In genomic region chr1:204503122-204503912, GRCh38 we compare ENCODE assay signal across 8 cellular contexts. TPM values are rescaled to one million over a fixed set of nuclear protein-coding genes. Genes with fewer than 3 reads are reported as not detected.
DNase-seq lines count a peak whose midpoint lies in the region; ATAC-seq, FAIRE-seq and TF ChIP-seq lines count a peak whose summit lies in the region.

No MANE protein-coding gene starts in this region.

- H3K4me1 ChIP-seq in kidney (ENCODE audit: control insufficient read depth in 1 of 2, insufficient read depth in 1 of 2, low read depth in 1 of 2, low read length in 2 of 2) (peaks cover 2 to 5% of the 10 kb centered on the region in 2 donors), tibial artery (peaks cover 0 to 15% (median 1%) of the 10 kb centered on the region in 4 donors)

- no peak for DNase-seq in CD14-positive monocyte (ENCODE audit: low spot score)
- no peak for DNase-seq in GM20000 (ENCODE audit: low spot score)
- DNase-seq in NCI-H345 (lab: John Stamatoyannopoulos, UW): peak; percentile 79
- DNase-seq in amniotic stem cell (lab: John Stamatoyannopoulos, UW): peak; percentile 43
- no peak for DNase-seq in kidney
- no peak for DNase-seq in tibial artery
- DNase-seq in ureter (ENCODE audit: low spot score): no peak

- no peaks in the 10 kb centered on the region for H3K36me3 Mint-ChIP-seq in CD14-positive monocyte

- no peak for ATAC-seq in HG03342 (IDR thresholded peaks at IDR 0.05; ENCODE audit: unreplicated experiment)

- no peaks in the 10 kb centered on the region for H3K27me3 ChIP-seq in tibial artery

- H3K4me1 Mint-ChIP-seq in CD14-positive monocyte: peaks cover 34% of the 10 kb centered on the region

- peak overlapping the region in 1 of 2 donors; percentile 9 for H3K9ac ChIP-seq in kidney (ENCODE audit: low read length in 2 of 2)

- H3K4me3 Mint-ChIP-seq in CD14-positive monocyte: no peak overlapping the region

- peaks cover 0 to 2% (median 0%) of the 10 kb centered on the region in 7 donors for H3K9me3 Mint-ChIP-seq in CD14-positive monocyte

- no peaks in the 10 kb centered on the region for H3K36me3 ChIP-seq in kidney (ENCODE audit: control insufficient read depth in 1 of 2, insufficient read depth in 2 of 2, low read length in 2 of 2)
- no peaks in the 10 kb centered on the region for H3K36me3 ChIP-seq in tibial artery

- H3K4me3 ChIP-seq in kidney (ENCODE audit: low read length in 2 of 2): peak overlapping the region in 1 of 2 donors; percentile 14
- no peak overlapping the region for H3K4me3 ChIP-seq in tibial artery

- H3K27ac Mint-ChIP-seq in CD14-positive monocyte: peak overlapping the region in 2 of 7 donors; percentile 11 to 14

- H3K27ac ChIP-seq in kidney (ENCODE audit: low read depth in 2 of 2, low read length in 2 of 2) (peak overlapping the region in 1 of 2 donors; percentile 58), tibial artery (no peak overlapping the region)

- FAIRE-seq in kidney (lab: Jason Lieb, UNC): peak; percentile 58

- peak; percentile 81 for TF ChIP-seq CTCF in CD14-positive monocyte (IDR thresholded peaks at IDR 0.05)
- peak; percentile 50 for TF ChIP-seq CTCF in GM20000 (IDR thresholded peaks at IDR 0.05; ENCODE audit: extremely low read depth, missing control alignments)
- TF ChIP-seq CTCF in kidney (IDR thresholded peaks at IDR 0.05; ENCODE audit: borderline replicate concordance, extremely low read depth, insufficient read depth): peak; percentile 81
- peak; percentile 72 to 86 for TF ChIP-seq CTCF in tibial artery (IDR thresholded peaks at IDR 0.05)

- no peaks in the 10 kb centered on the region for H3K9me3 ChIP-seq in kidney (ENCODE audit: control insufficient read depth in 1 of 2, low read length in 2 of 2)
- no peaks in the 10 kb centered on the region for H3K9me3 ChIP-seq in tibial artery

- intact Hi-C loops in CD14-positive monocyte (cut with micrococcal nuclease) (loop anchor here (1.0 to 5.0 kb wide), 2 partner anchors 56 to 57 kb away; no protein-coding TSS in a partner anchor), kidney (cut with DNase I) (loop anchor here (5.0 kb wide), 1 partner anchor 71 kb away; no protein-coding TSS in a partner anchor), tibial artery (cut with DNase I; ENCODE audit: low total_unique reads) (loop anchor here (5.0 kb wide), 2 partner anchors 56 to 71 kb away; no protein-coding TSS in a partner anchor)

- H3K27me3 Mint-ChIP-seq in CD14-positive monocyte (ENCODE audit: low read depth in 3 of 3): peaks cover 0 to 2% (median under 1%) of the 10 kb centered on the region in 3 donors

RNA-seq across cellular contexts. Expression of gene PIK3C2B, which starts 8.7 kb away (rescaled TPM):
- under 1 TPM in 1 of 2 donors, not detected in 1; 0.04 TPM for polyA plus RNA-seq in CD14-positive monocyte
- 36.4 TPM for total RNA-seq in kidney
- 2.5 TPM for polyA plus RNA-seq in kidney (ENCODE audit: insufficient read depth, low read depth, low replicate concordance)
- total RNA-seq in ureter: 146 TPM

RNA-seq across cellular contexts. Expression of gene MDM4, which starts 12.9 kb away (rescaled TPM):
- 10 to 100 TPM in 1 of 2 donors, 1 to 10 TPM in 1; 7.8 to 10.2 TPM for polyA plus RNA-seq in CD14-positive monocyte
- 87.9 TPM for total RNA-seq in kidney
- 6.3 TPM for polyA plus RNA-seq in kidney (ENCODE audit: insufficient read depth, low read depth, low replicate concordance)
- 145 TPM for total RNA-seq in ureter

Comparison
In these comparisons a context has a peak if more than half of its experiments do, and no peak if none do; other contexts are left out.
1. DNase-seq: peak in NCI-H345 (single experiment) and amniotic stem cell (single experiment); none in CD14-positive monocyte (single experiment), GM20000 (single experiment), kidney (single experiment), tibial artery (0 of 2) and ureter (single experiment).
2. Peak in every context shown above with its lines, with median percentiles within 50 percentile points of each other: CTCF ChIP-seq.